ENCODE assay signal across 1 cellular context in the genomic region with DNA sequence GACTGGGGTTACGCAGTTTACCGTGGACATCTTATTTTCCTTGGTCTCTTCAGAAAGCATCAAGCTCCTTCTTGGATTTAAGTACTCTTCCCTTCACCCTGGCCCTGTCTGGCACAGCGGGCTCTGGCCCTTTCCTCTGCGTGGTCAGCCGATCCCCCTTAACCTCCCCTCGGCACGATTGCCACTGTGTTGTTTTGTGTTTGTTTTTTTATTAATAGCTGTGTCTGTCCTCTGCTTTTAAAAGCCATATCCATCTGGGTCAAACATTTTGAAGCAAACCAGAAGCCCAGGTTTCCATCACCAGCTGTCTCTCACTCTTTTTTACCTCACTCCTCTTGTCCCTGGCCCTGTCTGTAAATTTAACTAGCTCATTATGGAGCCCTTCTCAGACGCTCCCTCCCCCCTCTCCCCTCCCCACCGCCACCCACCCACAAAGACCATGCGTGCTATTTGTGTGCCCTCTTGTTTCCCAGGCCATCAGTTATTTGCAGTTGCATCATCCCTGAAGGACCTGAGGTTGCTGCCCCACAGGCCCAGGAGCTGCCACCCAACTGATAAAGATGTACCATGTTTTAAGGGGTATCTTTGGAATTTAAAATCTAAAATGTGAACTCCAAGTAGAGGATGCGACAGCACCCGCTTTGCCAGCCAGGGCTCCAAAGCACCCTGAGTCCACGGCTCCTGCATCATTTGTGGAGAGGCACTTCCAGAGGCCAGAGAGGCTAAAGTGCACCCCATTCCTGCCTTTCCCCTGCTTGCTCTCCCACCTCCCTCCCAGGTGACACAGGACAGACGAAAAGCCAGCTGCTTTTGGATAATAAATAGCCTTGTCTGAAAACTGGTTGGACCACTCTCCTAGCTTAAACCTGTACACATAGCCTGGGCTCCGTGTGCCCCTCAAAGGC.
TF ChIP-seq lines count a peak whose summit lies in the region.

No MANE protein-coding gene starts in this region.

TF ChIP-seq in HEK293, 187 proteins besides CTCF, POLR2A, EP300 and RAD21 (continued from another document):
- TF ChIP-seq, protein P1, sequence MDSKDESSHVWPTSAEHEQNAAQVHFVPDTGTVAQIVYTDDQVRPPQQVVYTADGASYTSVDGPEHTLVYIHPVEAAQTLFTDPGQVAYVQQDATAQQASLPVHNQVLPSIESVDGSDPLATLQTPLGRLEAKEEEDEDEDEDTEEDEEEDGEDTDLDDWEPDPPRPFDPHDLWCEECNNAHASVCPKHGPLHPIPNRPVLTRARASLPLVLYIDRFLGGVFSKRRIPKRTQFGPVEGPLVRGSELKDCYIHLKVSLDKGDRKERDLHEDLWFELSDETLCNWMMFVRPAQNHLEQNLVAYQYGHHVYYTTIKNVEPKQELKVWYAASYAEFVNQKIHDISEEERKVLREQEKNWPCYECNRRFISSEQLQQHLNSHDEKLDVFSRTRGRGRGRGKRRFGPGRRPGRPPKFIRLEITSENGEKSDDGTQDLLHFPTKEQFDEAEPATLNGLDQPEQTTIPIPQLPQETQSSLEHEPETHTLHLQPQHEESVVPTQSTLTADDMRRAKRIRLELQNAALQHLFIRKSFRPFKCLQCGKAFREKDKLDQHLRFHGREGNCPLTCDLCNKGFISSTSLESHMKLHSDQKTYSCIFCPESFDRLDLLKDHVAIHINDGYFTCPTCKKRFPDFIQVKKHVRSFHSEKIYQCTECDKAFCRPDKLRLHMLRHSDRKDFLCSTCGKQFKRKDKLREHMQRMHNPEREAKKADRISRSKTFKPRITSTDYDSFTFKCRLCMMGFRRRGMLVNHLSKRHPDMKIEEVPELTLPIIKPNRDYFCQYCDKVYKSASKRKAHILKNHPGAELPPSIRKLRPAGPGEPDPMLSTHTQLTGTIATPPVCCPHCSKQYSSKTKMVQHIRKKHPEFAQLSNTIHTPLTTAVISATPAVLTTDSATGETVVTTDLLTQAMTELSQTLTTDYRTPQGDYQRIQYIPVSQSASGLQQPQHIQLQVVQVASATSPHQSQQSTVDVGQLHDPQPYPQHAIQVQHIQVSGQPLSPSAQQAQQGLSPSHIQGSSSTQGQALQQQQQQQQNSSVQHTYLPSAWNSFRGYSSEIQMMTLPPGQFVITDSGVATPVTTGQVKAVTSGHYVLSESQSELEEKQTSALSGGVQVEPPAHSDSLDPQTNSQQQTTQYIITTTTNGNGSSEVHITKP (tag by site-specific recombination; IDR thresholded peaks at IDR 0.05): peak; percentile 84
- TF ChIP-seq ZNF776 (tag by site-specific recombination; IDR thresholded peaks at IDR 0.05; ENCODE audit: borderline replicate concordance): no peak
- TF ChIP-seq ZSCAN30 (tag by site-specific recombination; IDR thresholded peaks at IDR 0.05): no peak
- TF ChIP-seq, protein P2, sequence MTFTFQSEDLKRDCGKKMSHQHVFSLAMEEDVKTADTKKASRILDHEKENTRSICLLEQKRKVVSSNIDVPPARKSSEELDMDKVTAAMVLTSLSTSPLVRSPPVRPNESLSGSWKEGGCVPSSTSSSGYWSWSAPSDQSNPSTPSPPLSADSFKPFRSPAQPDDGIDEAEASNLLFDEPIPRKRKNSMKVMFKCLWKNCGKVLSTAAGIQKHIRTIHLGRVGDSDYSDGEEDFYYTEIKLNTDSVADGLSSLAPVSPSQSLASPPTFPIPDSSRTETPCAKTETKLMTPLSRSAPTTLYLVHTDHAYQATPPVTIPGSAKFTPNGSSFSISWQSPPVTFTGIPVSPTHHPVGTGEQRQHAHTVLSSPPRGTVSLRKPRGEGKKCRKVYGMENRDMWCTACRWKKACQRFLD (tag by site-specific recombination; IDR thresholded peaks at IDR 0.05): no peak
- 0 out of 2 replicates have a peak, but pooled peaks have one; percentile 13 for TF ChIP-seq EGR2 (tag by site-specific recombination; IDR thresholded peaks at IDR 0.05; ENCODE audit: low read depth)
- TF ChIP-seq ZNF23 (tag by site-specific recombination; IDR thresholded peaks at IDR 0.05; ENCODE audit: borderline replicate concordance): no peak
- TF ChIP-seq ZNF654 (tag by site-specific recombination; IDR thresholded peaks at IDR 0.05; ENCODE audit: low read depth): no peak
- no peak for TF ChIP-seq ZFP3 (tag by site-specific recombination; IDR thresholded peaks at IDR 0.05; ENCODE audit: low read depth)
